11 cellular contexts compared by ENCODE assay signal in the genomic region with DNA sequence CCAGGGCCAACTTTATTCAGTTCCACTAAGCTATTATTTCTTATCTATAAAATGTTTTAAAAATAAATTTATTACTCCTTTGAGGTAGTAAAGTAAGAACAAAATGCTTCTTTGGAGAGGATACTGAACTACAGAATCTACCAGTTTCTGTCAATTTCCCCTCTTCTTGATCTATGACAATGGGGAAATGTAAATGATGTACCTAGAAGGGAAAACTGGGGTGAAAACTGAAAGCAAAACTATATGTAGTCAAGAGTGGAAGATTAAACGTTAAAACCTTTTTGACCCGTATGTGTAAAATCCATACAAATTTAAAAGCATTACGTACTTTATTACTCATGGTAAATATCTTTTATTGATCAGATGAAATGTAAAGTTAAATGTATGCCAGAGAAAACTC.
A peak's percentile ranks its signal among the peaks of the same experiment; 100 is the strongest.
DNase-seq lines count a peak whose midpoint lies in the region; ATAC-seq, FAIRE-seq and TF ChIP-seq lines count a peak whose summit lies in the region.
"Had no signal": no experiment of that assay in that cellular context is flagged by ENCODE, and none has a peak within 500 bp of the region (broad histone marks: within the 10 kb centered on the region; RNA-seq: fewer than 3 reads in every experiment).

No MANE protein-coding gene starts in this region.

- intact Hi-C loops in right lobe of liver (cut with DNase I) (no loop called here), HepG2 (cut with micrococcal nuclease; ENCODE audit: unreplicated experiment) (no loop called here), tibial artery (cut with DNase I; ENCODE audit: low total_unique reads) (no loop called here)

- no peak for FAIRE-seq in HepG2 (lab: Jason Lieb, UNC)

- no peak overlapping the region for H3K9ac ChIP-seq in HepG2 (ENCODE audit: insufficient read depth, low read depth, low read length)

- no peaks in the 10 kb centered on the region for H3K9me3 Mint-ChIP-seq in stimulated activated memory B cell treated with anti-CD40 and anti-IgM and Interleukin-4, amounts not matched to agents 10 μg/mL and 1 μg/mL and 100 μg/mL, for 72 hours

- POLR2A ChIA-PET in HepG2 (lab: Yijun Ruan, JAX): no interaction called here

- no peak overlapping the region for H2AFZ ChIP-seq in HepG2 (ENCODE audit: low read length)

- TF ChIP-seq EP300 in HepG2 (IDR thresholded peaks at IDR 0.05; ENCODE audit: low read depth in 2 of 2, low read length in 2 of 2) (no peak), HepG2 (CRISPR knock-in tag; IDR thresholded peaks at IDR 0.05; ENCODE audit: borderline replicate concordance) (no peak)

- no peak for TF ChIP-seq CTCF in right lobe of liver (IDR thresholded peaks at IDR 0.05)
- no peak for TF ChIP-seq CTCF in HepG2 (CRISPR knock-in tag; IDR thresholded peaks at IDR 0.05)
- no peak for TF ChIP-seq CTCF in tibial artery (IDR thresholded peaks at IDR 0.05)

- in situ Hi-C loops in HepG2 (cut with HindIII; ENCODE audit: extremely low pct_ligation_motif_present, low pct_unique_long_range_greater_than_20kb): no loop called here

- H3K36me3 ChIP-seq in right lobe of liver (no peaks in the 10 kb centered on the region), HepG2 (replicated peaks in 1 of 2; ENCODE audit: control insufficient read depth in 1 of 2, insufficient read depth in 2 of 2, low read length in 2 of 2) (no peaks in the 10 kb centered on the region), tibial artery (no peaks in the 10 kb centered on the region)
- H3K36me3 ChIP-seq: uterus had no signal

- CTCF ChIA-PET in HepG2 (lab: Yijun Ruan, JAX; ENCODE audit: low intra/inter-chr PET ratio, low total read pairs): no interaction called here

- DNase-seq in right lobe of liver (no peak), HepG2 (ENCODE audit: low spot score) (no peak), LoVo (ENCODE audit: low spot score) (no peak), tibial artery (no peak), caudate nucleus (lab: John Stamatoyannopoulos, UW) (no peak)
- DNase-seq: ACHN, NCI-H1092, uterus had no signal

- 41% methylated on average over 3 of the region's 3 CpGs for WGBS in right lobe of liver (ENCODE audit: insufficient coverage, low coverage, low lambda C conversion rate, missing lambda C conversion rate)
- whole genome bisulfite sequencing in HepG2 (ENCODE audit: low lambda C conversion rate): 66% methylated on average over 3 of the region's 3 CpGs

- H3K4me1 Mint-ChIP-seq in stimulated activated memory B cell treated with anti-CD40 and anti-IgM and Interleukin-4, amounts not matched to agents 10 μg/mL and 1 μg/mL and 100 μg/mL, for 72 hours: no peaks in the 10 kb centered on the region

- peak overlapping the region in 2 of 3 donors; percentile 9 to 14 for H3K4me3 ChIP-seq in right lobe of liver
- no peak overlapping the region for H3K4me3 ChIP-seq in HepG2 (replicated peaks in 1 of 3; ENCODE audit: insufficient read depth in 1 of 3, low read depth in 2 of 3, low read length in 3 of 3)
- no peak overlapping the region for H3K4me3 ChIP-seq in tibial artery
- H3K4me3 ChIP-seq: uterus had no signal

- ATAC-seq in right lobe of liver: peak in 3 of 4 donors; percentile 22 to 67 (median 61)
- ATAC-seq in HepG2: no peak
- peak; percentile 98 for ATAC-seq in GM21619 (IDR thresholded peaks at IDR 0.05; ENCODE audit: unreplicated experiment)
- ATAC-seq in HG03196 (IDR thresholded peaks at IDR 0.05; ENCODE audit: unreplicated experiment): peak; percentile 96
- peak; percentile 65 for ATAC-seq in stimulated activated memory B cell treated with anti-CD40 and anti-IgM and Interleukin-4, amounts not matched to agents 10 μg/mL and 1 μg/mL and 100 μg/mL, for 72 hours

- TF ChIP-seq POLR2A in right lobe of liver (IDR thresholded peaks at IDR 0.05) (no peak), HepG2 (IDR thresholded peaks at IDR 0.05; ENCODE audit: insufficient read depth in 1 of 2, low read depth in 2 of 2, low read length in 2 of 2) (no peak)

- peak overlapping the region; percentile 81 for H3K27ac Mint-ChIP-seq in stimulated activated memory B cell treated with anti-CD40 and anti-IgM and Interleukin-4, amounts not matched to agents 10 μg/mL and 1 μg/mL and 100 μg/mL, for 72 hours

- H4K20me1 ChIP-seq in HepG2 (ENCODE audit: insufficient read depth, low read length): no peaks in the 10 kb centered on the region

- H3K27me3 Mint-ChIP-seq in stimulated activated memory B cell treated with anti-CD40 and anti-IgM and Interleukin-4, amounts not matched to agents 10 μg/mL and 1 μg/mL and 100 μg/mL, for 72 hours: no peaks in the 10 kb centered on the region

- H3K9me3 ChIP-seq in right lobe of liver: no peaks in the 10 kb centered on the region
- H3K9me3 ChIP-seq in HepG2 (ENCODE audit: low read length): no peaks in the 10 kb centered on the region
- no peaks in the 10 kb centered on the region for H3K9me3 ChIP-seq in tibial artery
- H3K9me3 ChIP-seq: uterus had no signal

- no peaks in the 10 kb centered on the region for H3K79me2 ChIP-seq in HepG2 (ENCODE audit: insufficient read depth, low read length)

- H3K4me1 ChIP-seq in right lobe of liver (no peaks in the 10 kb centered on the region), HepG2 (ENCODE audit: insufficient read depth, low read length) (no peaks in the 10 kb centered on the region), tibial artery (no peaks in the 10 kb centered on the region)
- H3K4me1 ChIP-seq: uterus had no signal

- H3K27ac ChIP-seq in right lobe of liver: no peak overlapping the region
- no peak overlapping the region for H3K27ac ChIP-seq in HepG2 (ENCODE audit: extremely low read length, insufficient read depth, low read length)
- no peak overlapping the region for H3K27ac ChIP-seq in tibial artery
- H3K27ac ChIP-seq in caudate nucleus (ENCODE audit: low read depth, low read length): no peak overlapping the region
- H3K27ac ChIP-seq: uterus had no signal

- BruUV-seq in HepG2 (replicated peaks; lab: Mats Ljungman, UMichigan): no TSS peak

- no peaks in the 10 kb centered on the region for H3K36me3 Mint-ChIP-seq in stimulated activated memory B cell treated with anti-CD40 and anti-IgM and Interleukin-4, amounts not matched to agents 10 μg/mL and 1 μg/mL and 100 μg/mL, for 72 hours

- TF ChIP-seq RAD21 in HepG2 (CRISPR knock-in tag; IDR thresholded peaks at IDR 0.05): no peak

- peak overlapping the region; percentile 59 for H3K4me3 Mint-ChIP-seq in stimulated activated memory B cell treated with anti-CD40 and anti-IgM and Interleukin-4, amounts not matched to agents 10 μg/mL and 1 μg/mL and 100 μg/mL, for 72 hours

- no peak overlapping the region for H3K4me2 ChIP-seq in HepG2 (ENCODE audit: low read depth, low read length)

- no peaks in the 10 kb centered on the region for H3K27me3 ChIP-seq in right lobe of liver
- no peaks in the 10 kb centered on the region; a peak in 1 of 5 replicates for H3K27me3 ChIP-seq in HepG2 (ENCODE audit: control insufficient read depth in 1 of 2, insufficient read depth in 2 of 2, low read length in 2 of 2)
- no peaks in the 10 kb centered on the region for H3K27me3 ChIP-seq in tibial artery
- H3K27me3 ChIP-seq: uterus had no signal

TF ChIP-seq in HepG2, 621 proteins besides CTCF, POLR2A, EP300 and RAD21 (continues in another document):
- TF ChIP-seq ZNF432 (CRISPR knock-in tag; IDR thresholded peaks at IDR 0.05; ENCODE audit: borderline replicate concordance) (no peak), HNRNPLL (IDR thresholded peaks at IDR 0.05; ENCODE audit: low read depth, low read length, poor library complexity, severe bottlenecking) (no peak), ZNF768 (CRISPR knock-in tag; IDR thresholded peaks at IDR 0.05) (no peak)
- TF ChIP-seq, protein P1, sequence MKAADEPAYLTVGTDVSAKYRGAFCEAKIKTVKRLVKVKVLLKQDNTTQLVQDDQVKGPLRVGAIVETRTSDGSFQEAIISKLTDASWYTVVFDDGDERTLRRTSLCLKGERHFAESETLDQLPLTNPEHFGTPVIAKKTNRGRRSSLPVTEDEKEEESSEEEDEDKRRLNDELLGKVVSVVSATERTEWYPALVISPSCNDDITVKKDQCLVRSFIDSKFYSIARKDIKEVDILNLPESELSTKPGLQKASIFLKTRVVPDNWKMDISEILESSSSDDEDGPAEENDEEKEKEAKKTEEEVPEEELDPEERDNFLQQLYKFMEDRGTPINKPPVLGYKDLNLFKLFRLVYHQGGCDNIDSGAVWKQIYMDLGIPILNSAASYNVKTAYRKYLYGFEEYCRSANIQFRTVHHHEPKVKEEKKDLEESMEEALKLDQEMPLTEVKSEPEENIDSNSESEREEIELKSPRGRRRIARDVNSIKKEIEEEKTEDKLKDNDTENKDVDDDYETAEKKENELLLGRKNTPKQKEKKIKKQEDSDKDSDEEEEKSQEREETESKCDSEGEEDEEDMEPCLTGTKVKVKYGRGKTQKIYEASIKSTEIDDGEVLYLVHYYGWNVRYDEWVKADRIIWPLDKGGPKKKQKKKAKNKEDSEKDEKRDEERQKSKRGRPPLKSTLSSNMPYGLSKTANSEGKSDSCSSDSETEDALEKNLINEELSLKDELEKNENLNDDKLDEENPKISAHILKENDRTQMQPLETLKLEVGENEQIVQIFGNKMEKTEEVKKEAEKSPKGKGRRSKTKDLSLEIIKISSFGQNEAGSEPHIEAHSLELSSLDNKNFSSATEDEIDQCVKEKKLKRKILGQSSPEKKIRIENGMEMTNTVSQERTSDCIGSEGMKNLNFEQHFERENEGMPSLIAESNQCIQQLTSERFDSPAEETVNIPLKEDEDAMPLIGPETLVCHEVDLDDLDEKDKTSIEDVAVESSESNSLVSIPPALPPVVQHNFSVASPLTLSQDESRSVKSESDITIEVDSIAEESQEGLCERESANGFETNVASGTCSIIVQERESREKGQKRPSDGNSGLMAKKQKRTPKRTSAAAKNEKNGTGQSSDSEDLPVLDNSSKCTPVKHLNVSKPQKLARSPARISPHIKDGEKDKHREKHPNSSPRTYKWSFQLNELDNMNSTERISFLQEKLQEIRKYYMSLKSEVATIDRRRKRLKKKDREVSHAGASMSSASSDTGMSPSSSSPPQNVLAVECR (CRISPR knock-in tag; IDR thresholded peaks at IDR 0.05; ENCODE audit: borderline replicate concordance): no peak

Comparison
In these comparisons a context has a peak if more than half of its experiments do, and no peak if none do; other contexts are left out.
1. H3K4me3 ChIP-seq: peak in right lobe of liver (2 of 3); none in HepG2 (0 of 3) and tibial artery (0 of 2).